In genomic region chr12:65592416-65592815, GRCh38 we compare ENCODE assay signal across 2 cellular contexts.
TF ChIP-seq lines count a peak whose summit lies in the region.

No MANE protein-coding gene starts in this region.

TF ChIP-seq in SK-N-SH, 30 proteins besides CTCF, POLR2A, EP300 and RAD21 (continued from another document):
- TF ChIP-seq IRF3 (IDR thresholded peaks at IDR 0.05; ENCODE audit: low read depth, low read length), result no peak
- TF ChIP-seq FOSL2 (IDR thresholded peaks at IDR 0.05; ENCODE audit: borderline replicate concordance, low read depth), result no peak
- no peak for TF ChIP-seq NRF1 (IDR thresholded peaks at IDR 0.05; ENCODE audit: low read depth, low read length)
- TF ChIP-seq EZH2phosphoT487 (IDR thresholded peaks at IDR 0.05; ENCODE audit: borderline replicate concordance, low read depth), result no peak
- no peak for TF ChIP-seq TEAD4 (IDR thresholded peaks at IDR 0.05; ENCODE audit: borderline replicate concordance, insufficient read depth)

TF ChIP-seq in SK-N-SH treated with all-trans-retinoic acid at 6 μM for 48 hours, 23 proteins besides CTCF, POLR2A, EP300 and RAD21 (continued from another document):
- no peak for TF ChIP-seq CREB5 (CRISPR knock-in tag; IDR thresholded peaks at IDR 0.05; ENCODE audit: low read depth)
- TF ChIP-seq PPARA (CRISPR knock-in tag; IDR thresholded peaks at IDR 0.05; ENCODE audit: borderline replicate concordance), result no peak
- no peak for TF ChIP-seq ZNF8 (CRISPR knock-in tag; IDR thresholded peaks at IDR 0.05)
- TF ChIP-seq ESRRG (CRISPR knock-in tag; IDR thresholded peaks at IDR 0.05), result no peak
- no peak for TF ChIP-seq OSR1 (CRISPR knock-in tag; IDR thresholded peaks at IDR 0.05)
- no peak for TF ChIP-seq BACH2 (CRISPR knock-in tag; IDR thresholded peaks at IDR 0.05; ENCODE audit: borderline replicate concordance)
- TF ChIP-seq PATZ1 (CRISPR knock-in tag; IDR thresholded peaks at IDR 0.05; ENCODE audit: borderline replicate concordance), result no peak
- TF ChIP-seq TOX (CRISPR knock-in tag; IDR thresholded peaks at IDR 0.05; ENCODE audit: borderline replicate concordance), result no peak
- no peak for TF ChIP-seq ISL1 (CRISPR knock-in tag; IDR thresholded peaks at IDR 0.05)
- TF ChIP-seq CSRNP3 (CRISPR knock-in tag; IDR thresholded peaks at IDR 0.05), result no peak
- TF ChIP-seq ZC3H10 (CRISPR knock-in tag; IDR thresholded peaks at IDR 0.05), result no peak
- TF ChIP-seq TCF4 (CRISPR knock-in tag; IDR thresholded peaks at IDR 0.05; ENCODE audit: borderline replicate concordance), result no peak
